Comparison of ENCODE assay signal across 9 cellular contexts in the genomic region with DNA sequence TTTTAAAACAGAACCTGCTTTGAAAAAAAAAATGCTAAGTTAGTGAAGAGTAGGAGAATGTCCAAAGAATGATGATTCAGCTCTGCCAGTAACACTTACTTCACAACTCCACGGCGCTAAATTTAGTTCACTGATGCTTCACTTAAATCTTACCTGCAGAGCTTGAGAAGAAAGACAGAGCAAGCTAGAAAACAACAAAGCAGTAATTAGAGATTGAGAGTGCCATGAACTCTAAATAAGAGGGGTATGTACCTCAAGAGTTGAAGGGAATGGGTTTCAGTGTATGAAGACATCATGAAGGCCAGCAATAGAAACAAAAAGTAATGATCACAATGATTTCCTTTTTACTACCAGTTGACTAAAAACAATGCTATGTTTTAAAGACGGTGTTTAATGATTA. TPM values are rescaled to one million over a fixed set of nuclear protein-coding genes. Genes with fewer than 3 reads are reported as not detected.
DNase-seq lines count a peak whose midpoint lies in the region; ATAC-seq and TF ChIP-seq lines count a peak whose summit lies in the region.
"Had no signal": no experiment of that assay in that cellular context is flagged by ENCODE, and none has a peak within 500 bp of the region (broad histone marks: within the 10 kb centered on the region; RNA-seq: fewer than 3 reads in every experiment).

No MANE protein-coding gene starts in this region.

- TF ChIP-seq POLR2A in GM18505 (IDR thresholded peaks at IDR 0.05; ENCODE audit: borderline replicate concordance, extremely low read depth, insufficient read depth, insufficient read length): no peak
- no peak for TF ChIP-seq POLR2A in uterus (IDR thresholded peaks at IDR 0.05)

- H3K36me3 ChIP-seq in uterus: no peaks in the 10 kb centered on the region

- H3K4me1 ChIP-seq in uterus: no peaks in the 10 kb centered on the region

- intact Hi-C loops in uterus (cut with DNase I; ENCODE audit: low total_unique reads): no loop called here

- ATAC-seq in GM18505 (IDR thresholded peaks at IDR 0.05; ENCODE audit: unreplicated experiment): peak; percentile 63
- peak; percentile 89 for ATAC-seq in GM21447 (IDR thresholded peaks at IDR 0.05; ENCODE audit: unreplicated experiment)
- peak; percentile 88 for ATAC-seq in HG03460 (IDR thresholded peaks at IDR 0.05; ENCODE audit: unreplicated experiment)

- no peak overlapping the region for H3K27ac ChIP-seq in uterus
- H3K27ac ChIP-seq: hepatocyte had no signal

- H3K27me3 ChIP-seq in uterus: no peaks in the 10 kb centered on the region
- H3K27me3 ChIP-seq: hepatocyte had no signal

- DNase-seq in fibroblast of the conjunctiva (ENCODE audit: low read depth) (peak; percentile 9), NCI-H1417 (lab: John Stamatoyannopoulos, UW) (no peak), uterus (no peak), epidermal melanocyte (ENCODE audit: insufficient read length, low spot score) (no peak)
- DNase-seq in activated effector memory CD4-positive, alpha-beta T cell treated with anti-CD3 and anti-CD28 coated beads, Interleukin-2, amount 50 U/mL, for 16 hours: no peak

- no peak for TF ChIP-seq CTCF in uterus (IDR thresholded peaks at IDR 0.05)

- no peak overlapping the region for H3K4me3 ChIP-seq in uterus
- H3K4me3 ChIP-seq: hepatocyte had no signal

- no peaks in the 10 kb centered on the region for H3K9me3 ChIP-seq in uterus

RNA-seq across cellular contexts. Expression of a gene that starts 32.8 kb away (rescaled TPM):
- total RNA-seq in uterus: 100 to 1,000 TPM in 1 of 4 donors, 10 to 100 TPM in 3; 16.8 to 101 (median 52.2) TPM
